1 cellular context compared by ENCODE assay signal in genomic region chr10:28624351-28624750, GRCh38.
TF ChIP-seq lines count a peak whose summit lies in the region.

No MANE protein-coding gene starts in this region.

TF ChIP-seq in endothelial cell of umbilical vein, 7 proteins besides CTCF, POLR2A, EP300 and RAD21 (continued from another document):
- TF ChIP-seq, protein P1, sequence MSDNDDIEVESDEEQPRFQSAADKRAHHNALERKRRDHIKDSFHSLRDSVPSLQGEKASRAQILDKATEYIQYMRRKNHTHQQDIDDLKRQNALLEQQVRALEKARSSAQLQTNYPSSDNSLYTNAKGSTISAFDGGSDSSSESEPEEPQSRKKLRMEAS (IDR thresholded peaks at IDR 0.05; ENCODE audit: insufficient read depth, insufficient read length) = no peak
- TF ChIP-seq MYC (IDR thresholded peaks at IDR 0.05; ENCODE audit: low read depth, low read length) = no peak
